19 cellular contexts compared by ENCODE assay signal in genomic region chr2:229044581-229044980, GRCh38.
A peak's percentile ranks its signal among the peaks of the same experiment; 100 is the strongest.
DNase-seq lines count a peak whose midpoint lies in the region; ATAC-seq and TF ChIP-seq lines count a peak whose summit lies in the region.
"Had no signal": no experiment of that assay in that cellular context is flagged by ENCODE, and none has a peak within 500 bp of the region (broad histone marks: within the 10 kb centered on the region; RNA-seq: fewer than 3 reads in every experiment).

No MANE protein-coding gene starts in this region.

- no peak for ATAC-seq in GM18873 (IDR thresholded peaks at IDR 0.05; ENCODE audit: low FRiP score, unreplicated experiment)
- ATAC-seq: K562 had no signal

- 16 to 56% (median 29%) methylated on average over 4 of the region's 4 CpGs for WGBS in adrenal gland, 4 donors

- intact Hi-C loops in adrenal gland (cut with DNase I), result no loop called here

- no peaks in the 10 kb centered on the region for H3K27me3 ChIP-seq in adrenal gland

- TF ChIP-seq CTCF in adrenal gland (IDR thresholded peaks at IDR 0.05) (no peak), fibroblast of the aortic adventitia (IDR thresholded peaks at IDR 0.05; ENCODE audit: insufficient read depth, low read length) (no peak)

- DNase-seq in HCEC 1CT, result peak; percentile 8
- DNase-seq in adrenal gland, result no peak
- peak; percentile 27 for DNase-seq in fibroblast of the aortic adventitia (ENCODE audit: low read depth)
- DNase-seq in NCI-H1048 (lab: John Stamatoyannopoulos, UW), result no peak
- DNase-seq in DMS79 treated with DMSO at 0.1 percent for 48 hours (lab: John Stamatoyannopoulos, UW), result no peak
- DNase-seq in NCI-H774 (lab: John Stamatoyannopoulos, UW), result no peak
- DNase-seq: C1 segment of cervical spinal cord; DMS53; GDM1; GM23248; NCI-H1092 treated with DMSO at 0.1 percent for 48 hours; NCI-H1694; NCI-H2107; NCI-H345; NCI-H526 treated with DMSO at 0.1 percent for 48 hours; NK-92 treated with Interleukin-12 subunit alpha and Interleukin-12 subunit beta, amount 100 ng/mL, for 24 hours; OCI-M1 had no signal

- H3K27ac ChIP-seq in adrenal gland, result peak overlapping the region in 3 of 5 donors; percentile 64 to 76 (median 70)
- H3K27ac ChIP-seq: GM23248 had no signal

- TF ChIP-seq POLR2A in adrenal gland (IDR thresholded peaks at IDR 0.05), result no peak

- no peaks in the 10 kb centered on the region for H3K9me3 ChIP-seq in adrenal gland (replicated peaks in 1 of 3)

- peaks cover 17 to 23% of the 10 kb centered on the region in 2 donors for H3K4me1 ChIP-seq in adrenal gland (replicated peaks in 1 of 2)

- H3K4me3 ChIP-seq in adrenal gland (no peak overlapping the region), fibroblast of the aortic adventitia (ENCODE audit: low read depth, low read length) (no peak overlapping the region)
- H3K4me3 ChIP-seq: GM23248, K562 had no signal

- H3K36me3 ChIP-seq in adrenal gland (replicated peaks in 1 of 2), result no peaks in the 10 kb centered on the region

Comparison
In these comparisons a context has a peak if more than half of its experiments do, and no peak if none do; other contexts are left out.
1. DNase-seq: peak in HCEC 1CT (single experiment) and fibroblast of the aortic adventitia (single experiment); none in adrenal gland (0 of 7), NCI-H1048 (single experiment), DMS79 treated with DMSO at 0.1 percent for 48 hours (single experiment) and NCI-H774 (single experiment).